ENCODE assay signal across 8 cellular contexts in the genomic region with DNA sequence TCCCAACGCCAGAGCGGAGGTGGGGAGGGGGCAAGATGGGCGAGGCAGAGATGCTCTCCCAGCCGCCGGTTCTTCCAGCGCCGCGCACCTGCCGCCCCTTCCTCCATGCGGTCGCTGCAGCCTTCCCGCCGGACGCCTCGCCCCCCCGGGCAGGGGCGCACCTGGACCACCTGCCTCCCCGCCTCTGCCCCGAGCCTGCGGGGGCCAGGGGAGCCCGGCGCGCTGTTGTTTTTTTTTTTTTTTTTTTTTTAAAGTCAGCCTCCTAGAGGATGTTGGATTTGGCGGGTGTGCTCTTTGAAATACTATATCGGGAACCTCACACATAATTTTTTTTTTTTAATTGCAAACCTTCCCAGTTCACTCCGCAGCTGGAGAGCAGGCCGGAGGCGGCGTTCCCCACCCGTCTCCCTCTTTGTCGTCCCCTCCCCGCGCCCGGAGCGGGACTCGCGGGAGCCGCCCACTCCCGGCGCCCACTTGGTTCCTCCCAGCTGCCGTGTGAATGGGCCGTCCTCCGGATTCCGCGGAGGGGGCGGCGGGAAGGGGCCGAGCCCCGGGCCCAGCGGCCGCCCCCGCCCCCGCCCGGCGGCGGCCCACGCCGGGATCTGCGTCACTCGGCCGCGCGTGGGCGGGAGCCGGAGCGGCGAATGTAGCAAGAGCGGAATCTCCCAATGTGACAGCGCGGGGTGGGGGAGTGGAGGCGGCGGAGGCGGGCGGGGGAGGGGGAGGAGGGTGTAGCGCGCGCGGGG. TPM values are rescaled to one million over a fixed set of nuclear protein-coding genes. Genes with fewer than 3 reads are reported as not detected.
DNase-seq lines count a peak whose midpoint lies in the region; ATAC-seq and TF ChIP-seq lines count a peak whose summit lies in the region.

No MANE protein-coding gene starts in this region.

- no peaks in the 10 kb centered on the region for H3K27me3 ChIP-seq in aorta (ENCODE audit: control insufficient read depth in 1 of 2, insufficient read depth in 2 of 2, low read length in 1 of 2)

- peak overlapping the region; percentile 67 to 73 for H3K4me3 ChIP-seq in aorta (ENCODE audit: low read length in 2 of 2)

- intact Hi-C loops in aorta (cut with DNase I): loop anchor here in 1 of 2 donors (2.0 kb wide), 1 partner anchor 114 kb away; a partner anchor contains a TSS

- H3K4me1 ChIP-seq in aorta (ENCODE audit: control insufficient read depth in 1 of 2, insufficient read depth in 2 of 2, low read length in 2 of 2): peaks cover 0 to under 1% of the 10 kb centered on the region in 2 donors

- H3K36me3 ChIP-seq in aorta (ENCODE audit: control insufficient read depth in 1 of 2, insufficient read depth in 2 of 2, low read length in 1 of 2): no peaks in the 10 kb centered on the region

- ATAC-seq in HG02759 (IDR thresholded peaks at IDR 0.05; ENCODE audit: unreplicated experiment) (peak; percentile 76), aorta (ENCODE audit: low FRiP score) (peak; percentile 94)

- in situ Hi-C loops in GM13976 (cut with MboI; ENCODE audit: low sequenced_read_pairs, unreplicated experiment): no loop called here

- WGBS in aorta, 2 donors: 0 to 1% methylated on average over 45 to 78 of the region's 78 CpGs

- no peaks in the 10 kb centered on the region for H3K9me3 ChIP-seq in aorta (ENCODE audit: control insufficient read depth, low read length)

- TF ChIP-seq CTCF in GM13976 (IDR thresholded peaks at IDR 0.05; ENCODE audit: borderline replicate concordance, control extremely low read depth, extremely low read depth, insufficient read depth, missing control alignments): no peak

- H3K27ac ChIP-seq in aorta (ENCODE audit: low read depth in 1 of 2, low read length in 2 of 2): peak overlapping the region; percentile 52 to 85

- peak; percentile 91 for DNase-seq in GM13976 (ENCODE audit: low spot score)
- peak; percentile 38 for DNase-seq in NCI-H1417 treated with DMSO at 0.1 percent for 48 hours (lab: John Stamatoyannopoulos, UW)
- DNase-seq in T-helper 2 cell: peak; percentile 63 to 92 (median 90)
- DNase-seq in anterior cingulate cortex (lab: John Stamatoyannopoulos, UW): peak in 57 of 58 donors; percentile 51 to 99 (median 87)
- DNase-seq in hepatic stellate cell (ENCODE audit: low spot score): peak; percentile 84
- DNase-seq in renal cortical epithelial cell (ENCODE audit: low read depth): peak; percentile 66
- peak; percentile 94 to 96 for DNase-seq in aorta

RNA-seq across cellular contexts. Expression of a gene that starts 0.4 kb away (rescaled TPM):
- total RNA-seq in renal cortical epithelial cell (37.4 and 45.8 TPM in 2 replicates), aorta (10 to 100 TPM; 49.5 to 67.8 TPM)
- 10 to 100 TPM; 26.9 to 36.2 TPM for polyA plus RNA-seq in aorta

Comparison
In these comparisons a context has a peak if more than half of its experiments do, and no peak if none do; other contexts are left out.
1. Peak in every context shown above with its lines: DNase-seq, ATAC-seq, H3K4me3 ChIP-seq and H3K27ac ChIP-seq.
2. DNase-seq: peak in every context shown above with its lines; median percentile 95 in aorta; 91 in GM13976; 90 in T-helper 2 cell; 87 in anterior cingulate cortex; 84 in hepatic stellate cell; 66 in renal cortical epithelial cell; 38 in NCI-H1417 treated with DMSO at 0.1 percent for 48 hours.